Comparison of ENCODE assay signal across 23 cellular contexts in the genomic region with DNA sequence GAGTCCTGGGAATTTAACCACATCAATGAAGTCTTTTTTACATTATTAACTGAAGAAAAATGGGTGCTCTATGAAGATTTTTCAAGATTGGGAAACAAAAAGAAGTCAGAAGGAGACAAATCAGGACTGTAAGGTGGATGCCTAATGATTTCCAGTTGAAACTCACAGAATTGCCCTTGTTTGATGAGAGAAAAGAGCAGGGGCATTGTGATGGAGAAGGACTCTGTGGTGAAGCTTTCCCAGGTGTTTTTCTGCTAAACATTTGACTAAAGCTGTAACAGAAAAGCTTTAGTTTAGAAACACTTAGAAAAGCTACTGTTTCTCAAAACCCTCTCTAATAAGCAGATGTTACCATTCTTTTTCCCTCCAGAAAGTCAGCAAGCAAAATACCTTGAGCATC. TPM values are rescaled to one million over a fixed set of nuclear protein-coding genes. Genes with fewer than 3 reads are reported as not detected.
DNase-seq lines count a peak whose midpoint lies in the region; ATAC-seq, FAIRE-seq and TF ChIP-seq lines count a peak whose summit lies in the region.
"Had no signal": no experiment of that assay in that cellular context is flagged by ENCODE, and none has a peak within 500 bp of the region (broad histone marks: within the 10 kb centered on the region; RNA-seq: fewer than 3 reads in every experiment).

No MANE protein-coding gene starts in this region.

- H4K5ac ChIP-seq in H1 (ENCODE audit: insufficient read length, low read depth, low read length) = no peak overlapping the region

- no peak overlapping the region for H3K4me3 Mint-ChIP-seq in GM23338
- H3K4me3 Mint-ChIP-seq: CD14-positive monocyte, HFFc6 had no signal

- no peak overlapping the region for H3K14ac ChIP-seq in H1 (ENCODE audit: insufficient read length)

- H2AK5ac ChIP-seq in H1 (ENCODE audit: low read depth, low read length) = no peak overlapping the region

- no peak overlapping the region for H3K56ac ChIP-seq in H1 (replicated peaks; ENCODE audit: insufficient read length, low read depth, low read length)

- peaks cover 2% of the 10 kb centered on the region for H3K27me3 Mint-ChIP-seq in GM23338 (ENCODE audit: insufficient read depth, low read depth, poor library complexity)
- H3K27me3 Mint-ChIP-seq: CD4-positive, alpha-beta T cell; CD8-positive, alpha-beta memory T cell had no signal

- H3K18ac ChIP-seq in H1 (ENCODE audit: extremely low read depth, low read length) = no peak overlapping the region

- H3K4me1 Mint-ChIP-seq in GM23338 = peaks cover 38% of the 10 kb centered on the region

- POLR2A ChIA-PET in H1 (lab: Charles Lee; ENCODE audit: partially characterized antibody) = no interaction called here

- no peak overlapping the region for H3K23ac ChIP-seq in H1 (ENCODE audit: insufficient read length)

- no peak overlapping the region for H4K8ac ChIP-seq in H1 (ENCODE audit: extremely low read depth, insufficient read depth, low read length)

- H4K91ac ChIP-seq in H1 (replicated peaks; ENCODE audit: insufficient read length, low read length) = no peak overlapping the region

- H3K4me2 ChIP-seq in GM23338 (peak overlapping the region; percentile 16; the same call in 1 of the 2 replicates), H1 (ENCODE audit: insufficient read depth in 1 of 2, low read depth in 2 of 2, low read length in 2 of 2) (no peak overlapping the region; a peak in 1 of 4 replicates)
- H3K4me2 ChIP-seq: BLaER1 treated with 17β-estradiol and CSF1 and Interleukin-3, amounts not matched to agents 10 nM and 100 nM had no signal

- TF ChIP-seq EP300 in H1 (IDR thresholded peaks at IDR 0.05; ENCODE audit: borderline replicate concordance in 1 of 2, low read depth in 2 of 2, low read length in 2 of 2) = no peak

- peaks cover 8% of the 10 kb centered on the region; the same call in 1 of the 2 replicates for H3K79me2 ChIP-seq in GM23338 (replicated peaks; ENCODE audit: insufficient read depth)
- no peaks in the 10 kb centered on the region for H3K79me2 ChIP-seq in H1 (ENCODE audit: control insufficient read depth in 1 of 2, insufficient read depth in 2 of 2, low read length in 2 of 2)

- H3K4me3 ChIP-seq in GM23338 = no peak overlapping the region
- H3K4me3 ChIP-seq in HUES64 (ENCODE audit: low read length) = no peak overlapping the region
- H3K4me3 ChIP-seq in H1 (ENCODE audit: extremely low read depth in 1 of 4, insufficient read depth in 2 of 4, low read depth in 3 of 4, low read length in 4 of 4) = no peak overlapping the region
- H3K4me3 ChIP-seq in adrenal gland = no peak overlapping the region
- H3K4me3 ChIP-seq: BLaER1 treated with 17β-estradiol and CSF1 and Interleukin-3, amounts not matched to agents 10 nM and 100 nM; GM12878; HAP-1 had no signal

- no peak overlapping the region for H2BK20ac ChIP-seq in H1 (ENCODE audit: low read length)

- H3K79me1 ChIP-seq in H1 (ENCODE audit: low read depth, low read length) = no peaks in the 10 kb centered on the region

- no peak for TF ChIP-seq CTCF in GM23338 (conservative IDR thresholded peaks at IDR 0.05; ENCODE audit: low read depth in 2 of 2)
- TF ChIP-seq CTCF in H1 (IDR thresholded peaks at IDR 0.05; ENCODE audit: control extremely low read depth in 1 of 3, insufficient read depth in 1 of 3, low read depth in 1 of 3, low read length in 3 of 3) = no peak
- TF ChIP-seq CTCF in adrenal gland (IDR thresholded peaks at IDR 0.05) = no peak

- no peaks in the 10 kb centered on the region for H4K20me1 ChIP-seq in GM23338 (replicated peaks; ENCODE audit: insufficient read depth)
- H4K20me1 ChIP-seq in H1 (replicated peaks in 1 of 2; ENCODE audit: control insufficient read depth in 1 of 2, insufficient read depth in 2 of 2, low read length in 2 of 2) = no peaks in the 10 kb centered on the region

- CTCF ChIA-PET in H1 (lab: Charles Lee; ENCODE audit: partially characterized antibody) = interaction anchor here (3.1 kb wide), 1 partner anchor 12 kb away, joined by 15 read pairs; no protein-coding TSS in a partner anchor

- no peak overlapping the region for H2BK15ac ChIP-seq in H1 (ENCODE audit: low read length)

- intact Hi-C loops in adrenal gland (cut with DNase I) = no loop called here

- TF ChIP-seq POLR2A in H1 (IDR thresholded peaks at IDR 0.05; ENCODE audit: control extremely low read depth in 1 of 2, low read depth in 2 of 2, low read length in 2 of 2) = no peak
- no peak for TF ChIP-seq POLR2A in adrenal gland (IDR thresholded peaks at IDR 0.05)

- no peak overlapping the region for H3K27ac Mint-ChIP-seq in GM23338
- H3K27ac Mint-ChIP-seq: CD14-positive monocyte had no signal

- H3K9ac ChIP-seq in HUES64 (ENCODE audit: low read depth, low read length) = no peak overlapping the region
- H3K9ac ChIP-seq in H1 (replicated peaks in 1 of 4; ENCODE audit: extremely low read depth in 1 of 4, low read depth in 3 of 4, low read length in 3 of 4) = no peak overlapping the region
- H3K9ac ChIP-seq: BLaER1 treated with 17β-estradiol and CSF1 and Interleukin-3, amounts not matched to agents 10 nM and 100 nM had no signal

- no peak overlapping the region for H2BK120ac ChIP-seq in H1 (replicated peaks; ENCODE audit: low read depth, low read length)

- no peaks in the 10 kb centered on the region; the same call in 2 of the 3 replicates for H3K36me3 Mint-ChIP-seq in GM23338 (ENCODE audit: low read depth)

- no peak overlapping the region for H2BK12ac ChIP-seq in H1 (ENCODE audit: low read depth, low read length)

- H3K9me2 ChIP-seq in GM23338 (ENCODE audit: insufficient read depth) = no peaks in the 10 kb centered on the region

- no peaks in the 10 kb centered on the region for H3K9me3 ChIP-seq in HUES64 (ENCODE audit: insufficient read depth, low read depth, low read length)
- H3K9me3 ChIP-seq in H1 (ENCODE audit: insufficient read depth in 2 of 2, low read depth in 1 of 2, low read length in 1 of 2) = no peaks in the 10 kb centered on the region
- H3K9me3 ChIP-seq in adrenal gland (replicated peaks in 1 of 3) = no peaks in the 10 kb centered on the region
- H3K9me3 ChIP-seq: BE2C; BLaER1 treated with 17β-estradiol and CSF1 and Interleukin-3, amounts not matched to agents 10 nM and 100 nM; HAP-1 had no signal

- no peak overlapping the region for H3K4ac ChIP-seq in H1 (replicated peaks; ENCODE audit: insufficient read length, low read depth, low read length)

- H3K27ac ChIP-seq in GM23338 (ENCODE audit: low read depth) (peak overlapping the region; percentile 87), HUES64 (ENCODE audit: low read depth, low read length) (peak overlapping the region; percentile 57), H1 (ENCODE audit: low read depth, low read length) (peak overlapping the region; percentile 38; the same call in 1 of the 2 replicates), adrenal gland (no peak overlapping the region)
- H3K27ac ChIP-seq: 22Rv1; BLaER1 treated with 17β-estradiol and CSF1 and Interleukin-3, amounts not matched to agents 10 nM and 100 nM had no signal

- ATAC-seq in GM23338 = peak; percentile 62
- ATAC-seq in GM18861 (IDR thresholded peaks at IDR 0.05; ENCODE audit: unreplicated experiment) = no peak
- ATAC-seq: GM12878 had no signal

- H3K27me3 ChIP-seq in GM23338 (ENCODE audit: insufficient read depth) (no peaks in the 10 kb centered on the region), HUES64 (ENCODE audit: insufficient read depth, low read length) (no peaks in the 10 kb centered on the region), H1 (replicated peaks in 1 of 4; ENCODE audit: control insufficient read depth in 3 of 4, extremely low read depth in 1 of 4, insufficient read depth in 3 of 4, low read length in 3 of 4) (no peaks in the 10 kb centered on the region), adrenal gland (no peaks in the 10 kb centered on the region)
- H3K27me3 ChIP-seq: BE2C; BLaER1 treated with 17β-estradiol and CSF1 and Interleukin-3, amounts not matched to agents 10 nM and 100 nM had no signal

- TF ChIP-seq RAD21 in H1 (IDR thresholded peaks at IDR 0.05 in 1 of 2, conservative IDR thresholded peaks at IDR 0.05 in 1 of 2; ENCODE audit: low read depth in 2 of 2, low read length in 2 of 2) = no peak

- peaks cover 48% of the 10 kb centered on the region for H3K4me1 ChIP-seq in GM23338 (ENCODE audit: insufficient read depth)
- H3K4me1 ChIP-seq in HUES64 (ENCODE audit: insufficient read depth, low read length) = peaks cover 45% of the 10 kb centered on the region
- H3K4me1 ChIP-seq in H1 (replicated peaks in 1 of 4; ENCODE audit: control insufficient read depth in 3 of 4, insufficient read depth in 4 of 4, low read length in 3 of 4) = peaks cover 0 to 14% (median 6%) of the 10 kb centered on the region in 4 experiments; a peak in 5 of 7 replicates
- H3K4me1 ChIP-seq in adrenal gland (replicated peaks in 1 of 2) = peaks cover 0 to 23% of the 10 kb centered on the region in 2 donors
- H3K4me1 ChIP-seq: BE2C had no signal

- no peak overlapping the region for H2AFZ ChIP-seq in GM23338
- no peak overlapping the region for H2AFZ ChIP-seq in H1 (ENCODE audit: low read length)

- no peak overlapping the region for H2BK5ac ChIP-seq in H1 (ENCODE audit: low read depth, low read length)

- no peaks in the 10 kb centered on the region for H3F3A ChIP-seq in GM23338 (replicated peaks; ENCODE audit: low read depth)

- H3K23me2 ChIP-seq in H1 (ENCODE audit: low read depth, low read length) = no peaks in the 10 kb centered on the region

- no peaks in the 10 kb centered on the region for H3K36me3 ChIP-seq in GM23338 (ENCODE audit: insufficient read depth)
- H3K36me3 ChIP-seq in HUES64 (ENCODE audit: insufficient read depth, low read length) = no peaks in the 10 kb centered on the region; the same call in 1 of the 2 replicates
- H3K36me3 ChIP-seq in H1 (ENCODE audit: control insufficient read depth in 2 of 4, insufficient read depth in 4 of 4, low read length in 3 of 4) = no peaks in the 10 kb centered on the region
- H3K36me3 ChIP-seq in adrenal gland (replicated peaks in 1 of 2) = no peaks in the 10 kb centered on the region
- H3K36me3 ChIP-seq: BE2C, HAP-1 had no signal

- no peaks in the 10 kb centered on the region for H3K9me3 Mint-ChIP-seq in GM23338
- H3K9me3 Mint-ChIP-seq: CD14-positive monocyte; CD4-positive, alpha-beta T cell; CD8-positive, alpha-beta memory T cell; HFFc6 had no signal

- no peak for FAIRE-seq in H1 (lab: Jason Lieb, UNC)
- FAIRE-seq: A204.1, D721Med, GM12878 had no signal

- DNase-seq in GM23338 (ENCODE audit: low spot score) = peak; percentile 51
- DNase-seq in H1 (ENCODE audit: low read depth in 1 of 2, low spot score in 2 of 2) = no peak
- no peak for DNase-seq in activated CD8-positive, alpha-beta memory T cell treated with anti-CD3 and anti-CD28 coated beads, Interleukin-2, amount 50 U/mL, for 48 hours
- no peak for DNase-seq in adrenal gland
- DNase-seq: ACHN; AML-193; BE2C; CD4-positive, alpha-beta T cell; CD8-positive, alpha-beta memory T cell; DMS 273 treated with DMSO at 0.1 percent for 48 hours; DMS79; EL; GDM1; HFFc6 had no signal

RNA-seq across cellular contexts. Expression of a gene that starts 5.8 kb away (rescaled TPM):
- total RNA-seq in GM23338 (2014; rRNA removed; shearing (Covaris generic)) = 7.0 and 12.9 TPM in 2 replicates
- polyA plus RNA-seq in GM23338 (2016; fragmentation: Nextera tagmentation; extraction: Ambion mirVana) = 3.2 and 3.9 TPM in 2 replicates
- 2.7 TPM for polyA plus RNA-seq in HUES64 (2013, experiment 1 of 2)
- polyA plus RNA-seq in HUES64 (2013, experiment 2 of 2) = 4.5 TPM
- total RNA-seq in H1 (2021; fragmentation: NEBNext Ultra II Directional; extraction: Animal tissue kit (Norgen Biotek cat#: 25700)) = 5.8 and 7.7 TPM in 2 replicates
- 2.2 and 2.3 TPM in 2 replicates for polyA plus RNA-seq in H1 (2011; rRNA removed)
- 3.8 TPM for polyA plus RNA-seq in H1 (2011; cell fraction: cytosol; rRNA removed)
- polyA plus RNA-seq in H1 (2011; cell fraction: nucleus; rRNA removed) = 4.3 TPM
- 2.5 to 4.4 TPM (median 3.8 TPM) in 4 replicates for polyA plus RNA-seq in H1 (2012, experiment 1 of 2)
- polyA plus RNA-seq in H1 (2012, experiment 2 of 2) = 0.51 TPM
- 3.3 TPM for polyA plus RNA-seq in H1 (2013, experiment 1 of 2)
- polyA plus RNA-seq in H1 (2013, experiment 2 of 2) = 3.4 TPM
- 6.7 and 10.1 TPM in 2 replicates for polyA minus RNA-seq in H1 (2011; rRNA and poly(A)+ RNA removed)
- 2.2 TPM for polyA minus RNA-seq in H1 (2011; cell fraction: cytosol; rRNA and poly(A)+ RNA removed)
- polyA minus RNA-seq in H1 (2011; cell fraction: nucleus; rRNA and poly(A)+ RNA removed) = 12.0 TPM
- 10 to 100 TPM; 11.6 to 25.6 (median 15.0) TPM for total RNA-seq in adrenal gland
- polyA plus RNA-seq in adrenal gland = 10 to 100 TPM; 10.6 to 11.4 (median 10.8) TPM

RNA-seq across cellular contexts. Expression of a gene that starts 5.9 kb away (rescaled TPM):
- 27.4 and 36.0 TPM in 2 replicates for total RNA-seq in GM23338 (2014; rRNA removed; shearing (Covaris generic))
- 49.9 and 66.1 TPM in 2 replicates for polyA plus RNA-seq in GM23338 (2016; fragmentation: Nextera tagmentation; extraction: Ambion mirVana)
- 12.8 TPM for polyA plus RNA-seq in HUES64 (2013, experiment 1 of 2)
- polyA plus RNA-seq in HUES64 (2013, experiment 2 of 2) = 10.0 TPM
- total RNA-seq in H1 (2021; fragmentation: NEBNext Ultra II Directional; extraction: Animal tissue kit (Norgen Biotek cat#: 25700)) = 23.2 and 26.8 TPM in 2 replicates
- 2.5 and 3.6 TPM in 2 replicates for polyA plus RNA-seq in H1 (2011; rRNA removed)
- 4.9 TPM for polyA plus RNA-seq in H1 (2011; cell fraction: cytosol; rRNA removed)
- 3.8 TPM for polyA plus RNA-seq in H1 (2011; cell fraction: nucleus; rRNA removed)
- polyA plus RNA-seq in H1 (2012, experiment 1 of 2) = 4.1 to 11.9 TPM (median 5.6 TPM) in 4 replicates
- 0.24 TPM for polyA plus RNA-seq in H1 (2012, experiment 2 of 2)
- polyA plus RNA-seq in H1 (2013, experiment 1 of 2) = 24.0 TPM
- polyA plus RNA-seq in H1 (2013, experiment 2 of 2) = 21.2 TPM
- polyA minus RNA-seq in H1 (2011; rRNA and poly(A)+ RNA removed) = 23.5 and 38.6 TPM in 2 replicates
- polyA minus RNA-seq in H1 (2011; cell fraction: cytosol; rRNA and poly(A)+ RNA removed) = 9.2 TPM
- 25.2 TPM for polyA minus RNA-seq in H1 (2011; cell fraction: nucleus; rRNA and poly(A)+ RNA removed)
- 10 to 100 TPM in 6 of 8 donors, 1 to 10 TPM in 2; 5.1 to 24.4 (median 15.1) TPM for total RNA-seq in adrenal gland
- 10 to 100 TPM in 1 of 3 donors, 1 to 10 TPM in 1, under 1 TPM in 1; 0.84 to 15.5 (median 1.9) TPM for polyA plus RNA-seq in adrenal gland

RNA-seq across cellular contexts. Expression of a gene that starts 41.6 kb away (rescaled TPM):
- total RNA-seq in GM23338 (2014; rRNA removed; shearing (Covaris generic)) = 40.4 and 52.1 TPM in 2 replicates
- polyA plus RNA-seq in GM23338 (2016; fragmentation: Nextera tagmentation; extraction: Ambion mirVana) = 29.8 and 31.3 TPM in 2 replicates
- 24.0 TPM for polyA plus RNA-seq in HUES64 (2013, experiment 1 of 2)
- 29.9 TPM for polyA plus RNA-seq in HUES64 (2013, experiment 2 of 2)
- total RNA-seq in H1 (2021; fragmentation: NEBNext Ultra II Directional; extraction: Animal tissue kit (Norgen Biotek cat#: 25700)) = 24.6 and 27.9 TPM in 2 replicates
- polyA plus RNA-seq in H1 (2011; rRNA removed) = 5.3 and 7.6 TPM in 2 replicates
- polyA plus RNA-seq in H1 (2011; cell fraction: cytosol; rRNA removed) = 9.9 TPM
- polyA plus RNA-seq in H1 (2011; cell fraction: nucleus; rRNA removed) = 4.5 TPM
- polyA plus RNA-seq in H1 (2012, experiment 1 of 2) = 7.4 to 16.2 TPM (median 8.9 TPM) in 4 replicates
- 1.5 TPM for polyA plus RNA-seq in H1 (2012, experiment 2 of 2)
- polyA plus RNA-seq in H1 (2013, experiment 1 of 2) = 18.2 TPM
- 19.0 TPM for polyA plus RNA-seq in H1 (2013, experiment 2 of 2)
- polyA minus RNA-seq in H1 (2011; rRNA and poly(A)+ RNA removed) = 7.4 and 17.5 TPM in 2 replicates
- polyA minus RNA-seq in H1 (2011; cell fraction: cytosol; rRNA and poly(A)+ RNA removed) = 14.7 TPM
- polyA minus RNA-seq in H1 (2011; cell fraction: nucleus; rRNA and poly(A)+ RNA removed) = 26.1 TPM
- total RNA-seq in adrenal gland = 100 to 1,000 TPM in 3 of 8 donors, 10 to 100 TPM in 5; 54.6 to 116 (median 83.8) TPM
- 100 to 1,000 TPM in 1 of 3 donors, 10 to 100 TPM in 2; 38.0 to 105 (median 44.5) TPM for polyA plus RNA-seq in adrenal gland

Comparison
In these comparisons a context has a peak if more than half of its experiments do, and no peak if none do; other contexts are left out.
1. H3K27ac ChIP-seq: peak in GM23338 (single experiment), HUES64 (single experiment) and H1 (single experiment); none in adrenal gland (0 of 5).